In the genomic region with DNA sequence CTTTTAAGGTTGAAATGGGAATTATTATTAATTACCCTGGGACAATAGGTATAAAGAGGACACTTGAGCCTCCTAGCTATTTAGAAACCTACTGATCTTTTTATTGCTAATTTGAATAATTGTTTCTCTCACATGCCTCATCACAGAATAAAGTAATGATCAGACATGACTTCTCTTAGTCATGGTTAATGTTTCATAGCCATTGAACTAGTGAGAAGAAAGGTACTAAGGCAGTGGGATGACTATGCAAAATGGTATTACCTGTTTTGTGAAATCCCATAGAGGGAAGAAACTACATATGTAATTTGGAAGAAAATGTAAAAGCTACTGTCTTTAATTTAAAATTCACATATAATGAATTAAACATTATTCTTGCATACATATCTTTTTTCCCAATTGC, we compare ENCODE assay signal across 28 cellular contexts.
"Had no signal": no experiment of that assay in that cellular context is flagged by ENCODE, and none has a peak within 500 bp of the region (broad histone marks: within the 10 kb centered on the region; RNA-seq: fewer than 3 reads in every experiment).

No MANE protein-coding gene starts in this region.

- H3K4me1 Mint-ChIP-seq: activated CD4-positive, alpha-beta T cell treated with anti-CD3 and anti-CD28 coated beads for 36 hours; activated CD4-positive, alpha-beta T cell treated with anti-CD3 and anti-CD28 coated beads, Interleukin-2, amount 10 ng/mL, durations not matched to agents 24 days and 14 days; activated CD8-positive, alpha-beta memory T cell treated with anti-CD3 and anti-CD28 coated beads, Interleukin-2, amount 10 ng/mL, durations not matched to agents 7 days and 5 days; activated naive CD4-positive, alpha-beta T cell treated with anti-CD3 and anti-CD28 coated beads, Interleukin-2, amount 10 ng/mL, durations not matched to agents 7 days and 5 days; activated naive CD8-positive, alpha-beta T cell treated with anti-CD3 and anti-CD28 coated beads, Interleukin-2, amount 10 ng/mL, durations not matched to agents 7 days and 5 days had no signal

- H3K27me3 Mint-ChIP-seq: activated CD4-positive, alpha-beta memory T cell treated with anti-CD3 and anti-CD28 coated beads for 36 hours; activated CD4-positive, alpha-beta T cell treated with anti-CD3 and anti-CD28 coated beads for 36 hours; activated CD4-positive, alpha-beta T cell treated with anti-CD3 and anti-CD28 coated beads, Interleukin-2, amount 10 ng/mL, durations not matched to agents 24 days and 14 days; activated CD8-positive, alpha-beta memory T cell treated with anti-CD3 and anti-CD28 coated beads, Interleukin-2, amount 10 ng/mL, durations not matched to agents 7 days and 5 days; activated naive CD4-positive, alpha-beta T cell treated with anti-CD3 and anti-CD28 coated beads, Interleukin-2, amount 10 ng/mL, durations not matched to agents 7 days and 5 days; activated naive CD8-positive, alpha-beta T cell treated with anti-CD3 and anti-CD28 coated beads, Interleukin-2, amount 10 ng/mL, durations not matched to agents 7 days and 5 days; effector memory CD8-positive, alpha-beta T cell had no signal

- H3K4me1 ChIP-seq: ascending aorta, gastroesophageal sphincter had no signal

- H3K27ac ChIP-seq: ascending aorta, brain microvascular endothelial cell, epithelial cell of prostate, gastroesophageal sphincter had no signal

- H3K4me3 Mint-ChIP-seq: activated CD4-positive, alpha-beta memory T cell treated with anti-CD3 and anti-CD28 coated beads for 36 hours; activated CD4-positive, alpha-beta T cell treated with anti-CD3 and anti-CD28 coated beads for 36 hours; activated CD4-positive, alpha-beta T cell treated with anti-CD3 and anti-CD28 coated beads, Interleukin-2, amount 10 ng/mL, durations not matched to agents 24 days and 14 days; activated CD8-positive, alpha-beta memory T cell treated with anti-CD3 and anti-CD28 coated beads, Interleukin-2, amount 10 ng/mL, durations not matched to agents 7 days and 5 days; activated CD8-positive, alpha-beta T cell treated with anti-CD3 and anti-CD28 coated beads, Interleukin-2, amount 10 ng/mL, durations not matched to agents 7 days and 5 days; activated naive CD4-positive, alpha-beta T cell treated with anti-CD3 and anti-CD28 coated beads, Interleukin-2, amount 10 ng/mL, durations not matched to agents 7 days and 5 days; activated naive CD8-positive, alpha-beta T cell treated with anti-CD3 and anti-CD28 coated beads, Interleukin-2, amount 10 ng/mL, durations not matched to agents 7 days and 5 days; activated T-helper 1 cell treated with anti-CD3 and anti-CD28 coated beads, Interleukin-12 subunit alpha, Interleukin-12 subunit beta, Interleukin-2, Interleukin-4 antibody, amounts not matched to agents 30 ng/mL and 10 ng/mL and 1 ng/mL, durations not matched to agents 14 hours and 24 hours and 36 hours; effector memory CD8-positive, alpha-beta T cell had no signal

- H3K4me3 ChIP-seq: ascending aorta, gastroesophageal sphincter had no signal

- H3K9me3 Mint-ChIP-seq: activated CD4-positive, alpha-beta memory T cell treated with anti-CD3 and anti-CD28 coated beads for 36 hours; activated CD4-positive, alpha-beta T cell treated with anti-CD3 and anti-CD28 coated beads, Interleukin-2, amount 10 ng/mL, durations not matched to agents 24 days and 14 days; activated naive CD4-positive, alpha-beta T cell treated with anti-CD3 and anti-CD28 coated beads, Interleukin-2, amount 10 ng/mL, durations not matched to agents 7 days and 5 days; activated naive CD8-positive, alpha-beta T cell treated with anti-CD3 and anti-CD28 coated beads, Interleukin-2, amount 10 ng/mL, durations not matched to agents 7 days and 5 days; activated T-helper 1 cell treated with anti-CD3 and anti-CD28 coated beads, Interleukin-12 subunit alpha, Interleukin-12 subunit beta, Interleukin-2, Interleukin-4 antibody, amounts not matched to agents 30 ng/mL and 10 ng/mL and 1 ng/mL, durations not matched to agents 14 hours and 24 hours and 36 hours; activated T-helper 2 cell treated with anti-CD3 and anti-CD28 coated beads, Interferon-gamma antibody, Interleukin-2, Interleukin-4, amounts not matched to agents 10 μg/mL and 5 μg/mL and 100 μg/mL, durations not matched to agents 14 hours and 24 hours and 36 hours had no signal

- H3K36me3 ChIP-seq: ascending aorta, brain microvascular endothelial cell, gastroesophageal sphincter had no signal

- DNase-seq: activated CD4-positive, alpha-beta memory T cell treated with anti-CD3 and anti-CD28 coated beads for 36 hours; activated CD4-positive, alpha-beta T cell treated with anti-CD3 and anti-CD28 coated beads for 36 hours; activated CD4-positive, alpha-beta T cell treated with anti-CD3 and anti-CD28 coated beads, Interleukin-2, amount 10 ng/mL, durations not matched to agents 24 days and 14 days; activated CD4-positive, CD25-positive, alpha-beta regulatory T cell; activated CD4-positive, CD25-positive, alpha-beta regulatory T cell treated with anti-CD3 and anti-CD28 coated beads, Interleukin-2, amount 50 U/mL, for 72 hours; activated CD8-positive, alpha-beta memory T cell treated with anti-CD3 and anti-CD28 coated beads, Interleukin-2, amount 10 ng/mL, durations not matched to agents 7 days and 5 days; activated CD8-positive, alpha-beta memory T cell treated with anti-CD3 and anti-CD28 coated beads, Interleukin-2, amount 50 U/mL, for 4 hours; activated CD8-positive, alpha-beta T cell treated with anti-CD3 and anti-CD28 coated beads, Interleukin-2, amount 10 ng/mL, durations not matched to agents 7 days and 5 days; activated effector memory CD4-positive, alpha-beta T cell treated with anti-CD3 and anti-CD28 coated beads, Interleukin-2, amount 50 U/mL, for 16 hours; activated naive CD4-positive, alpha-beta T cell treated with anti-CD3 and anti-CD28 coated beads, Interleukin-2, amount 10 ng/mL, durations not matched to agents 7 days and 5 days; activated naive CD8-positive, alpha-beta T cell treated with anti-CD3 and anti-CD28 coated beads, Interleukin-2, amount 10 ng/mL, durations not matched to agents 7 days and 5 days; activated T-cell treated with anti-CD3 and anti-CD28 coated beads, Interleukin-2, amount 50 U/mL, for 1 hour; activated T-cell treated with anti-CD3 and anti-CD28 coated beads, Interleukin-2, amount 50 U/mL, for 48 hours; brain microvascular endothelial cell; caudate nucleus; cortex of kidney; dermis blood vessel endothelial cell; effector CD4-positive, alpha-beta T cell; effector memory CD8-positive, alpha-beta T cell; foreskin melanocyte; T-helper 2 cell had no signal

- H3K27ac Mint-ChIP-seq: activated CD4-positive, alpha-beta memory T cell treated with anti-CD3 and anti-CD28 coated beads for 36 hours; activated CD4-positive, alpha-beta T cell treated with anti-CD3 and anti-CD28 coated beads for 36 hours; activated CD4-positive, alpha-beta T cell treated with anti-CD3 and anti-CD28 coated beads, Interleukin-2, amount 10 ng/mL, durations not matched to agents 24 days and 14 days; activated CD8-positive, alpha-beta memory T cell treated with anti-CD3 and anti-CD28 coated beads, Interleukin-2, amount 10 ng/mL, durations not matched to agents 7 days and 5 days; activated CD8-positive, alpha-beta T cell treated with anti-CD3 and anti-CD28 coated beads, Interleukin-2, amount 10 ng/mL, durations not matched to agents 7 days and 5 days; activated naive CD4-positive, alpha-beta T cell treated with anti-CD3 and anti-CD28 coated beads, Interleukin-2, amount 10 ng/mL, durations not matched to agents 7 days and 5 days; activated naive CD4-positive, alpha-beta T cell treated with anti-CD3 and anti-CD28 coated beads, Interleukin-2, amount 50 U/mL, for 72 hours; activated naive CD8-positive, alpha-beta T cell treated with anti-CD3 and anti-CD28 coated beads, Interleukin-2, amount 10 ng/mL, durations not matched to agents 7 days and 5 days; activated T-helper 1 cell treated with anti-CD3 and anti-CD28 coated beads, Interleukin-12 subunit alpha, Interleukin-12 subunit beta, Interleukin-2, Interleukin-4 antibody, amounts not matched to agents 30 ng/mL and 10 ng/mL and 1 ng/mL, durations not matched to agents 14 hours and 24 hours and 36 hours; activated T-helper 2 cell treated with anti-CD3 and anti-CD28 coated beads, Interferon-gamma antibody, Interleukin-2, Interleukin-4, amounts not matched to agents 10 μg/mL and 5 μg/mL and 100 μg/mL, durations not matched to agents 14 hours and 24 hours and 36 hours; effector memory CD8-positive, alpha-beta T cell had no signal

- FAIRE-seq: colon had no signal

- H3K36me3 Mint-ChIP-seq: activated CD4-positive, alpha-beta memory T cell treated with anti-CD3 and anti-CD28 coated beads for 36 hours; activated CD8-positive, alpha-beta memory T cell treated with anti-CD3 and anti-CD28 coated beads, Interleukin-2, amount 10 ng/mL, durations not matched to agents 7 days and 5 days; activated naive CD4-positive, alpha-beta T cell treated with anti-CD3 and anti-CD28 coated beads, Interleukin-2, amount 10 ng/mL, durations not matched to agents 7 days and 5 days; activated naive CD4-positive, alpha-beta T cell treated with anti-CD3 and anti-CD28 coated beads, Interleukin-2, amount 50 U/mL, for 72 hours; activated naive CD8-positive, alpha-beta T cell treated with anti-CD3 and anti-CD28 coated beads, Interleukin-2, amount 10 ng/mL, durations not matched to agents 7 days and 5 days had no signal

- ATAC-seq: activated CD4-positive, alpha-beta T cell treated with anti-CD3 and anti-CD28 coated beads for 36 hours; activated CD8-positive, alpha-beta memory T cell treated with anti-CD3 and anti-CD28 coated beads, Interleukin-2, amount 10 ng/mL, durations not matched to agents 7 days and 5 days; activated CD8-positive, alpha-beta T cell treated with anti-CD3 and anti-CD28 coated beads, Interleukin-2, amount 10 ng/mL, durations not matched to agents 7 days and 5 days; activated naive CD4-positive, alpha-beta T cell treated with anti-CD3 and anti-CD28 coated beads, Interleukin-2, amount 50 U/mL, for 72 hours; effector memory CD8-positive, alpha-beta T cell; gastroesophageal sphincter had no signal

- H3K27me3 ChIP-seq: ascending aorta, brain microvascular endothelial cell, gastroesophageal sphincter had no signal
